Comparison of ENCODE assay signal across 7 cellular contexts in the genomic region with DNA sequence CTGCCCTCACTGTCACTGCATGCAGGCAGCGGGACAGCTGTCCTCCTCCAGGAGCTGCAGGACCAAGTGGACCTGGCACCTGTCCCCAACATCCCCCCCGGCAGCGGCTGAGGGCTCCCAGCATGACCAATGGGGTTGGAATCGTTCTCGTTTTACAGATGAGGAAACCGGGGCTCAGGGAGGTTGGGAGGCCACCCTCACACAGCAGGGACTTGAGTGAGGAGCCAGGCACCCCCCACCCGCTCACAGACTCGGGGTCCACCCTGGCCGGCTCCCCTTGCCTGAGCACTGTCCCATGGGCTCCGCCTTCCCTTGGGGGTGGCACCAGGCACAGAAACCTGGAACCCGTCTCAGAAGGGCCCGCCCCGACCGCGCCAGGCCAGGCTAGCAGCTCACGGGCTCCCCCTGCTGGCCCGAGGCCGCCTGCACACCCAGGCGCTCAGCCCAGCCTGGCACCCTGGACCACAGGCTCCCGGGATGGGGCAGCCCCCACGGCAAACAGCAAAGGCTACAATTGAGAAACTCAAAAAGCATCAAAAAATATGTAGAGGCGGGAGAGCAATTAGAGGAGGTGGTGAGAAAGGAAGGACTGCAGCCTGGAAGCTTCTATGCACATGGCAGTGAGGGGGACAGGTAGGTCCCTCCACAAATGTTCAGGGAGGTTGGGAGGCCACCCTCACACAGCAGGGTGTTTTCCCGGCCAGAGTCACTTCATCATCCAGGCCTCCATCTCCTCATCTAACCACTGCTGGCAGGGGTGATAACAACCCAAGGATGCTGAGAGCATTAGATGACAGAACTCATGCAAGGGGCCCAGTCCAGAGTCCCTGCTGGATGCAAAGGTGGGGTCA. TPM values are rescaled to one million over a fixed set of nuclear protein-coding genes. Genes with fewer than 3 reads are reported as not detected.
DNase-seq lines count a peak whose midpoint lies in the region; ATAC-seq and TF ChIP-seq lines count a peak whose summit lies in the region.

No MANE protein-coding gene starts in this region.

- H3K27ac ChIP-seq in PC-3 (ENCODE audit: low read length) (no peak overlapping the region), tibial artery (no peak overlapping the region)

- H3K27ac Mint-ChIP-seq in activated T-cell treated with anti-CD3 and anti-CD28 coated beads, Interleukin-2, amount 50 U/mL, for 72 hours = no peak overlapping the region

- H3K9ac ChIP-seq in PC-3 (ENCODE audit: low read length) = no peak overlapping the region

- H3K4me3 ChIP-seq in PC-3 (ENCODE audit: low read length) = peak overlapping the region; percentile 36; the same call in 1 of the 2 replicates
- H3K4me3 ChIP-seq in tibial artery = no peak overlapping the region

- H3K36me3 ChIP-seq in PC-3 (ENCODE audit: low read depth, low read length) (no peaks in the 10 kb centered on the region), tibial artery (peaks cover 0 to 15% (median 0%) of the 10 kb centered on the region in 3 donors)

- no peaks in the 10 kb centered on the region for H3F3A ChIP-seq in PC-3 (ENCODE audit: low read length, unreplicated experiment)

- peak overlapping the region; percentile 66 for H3K4me2 ChIP-seq in PC-3 (ENCODE audit: low read length)

- CTCF ChIA-PET in GM10248 (lab: Yijun Ruan, JAX) = interaction anchor here (0.6 to 7.7 kb wide), 23 partner anchors 10 to 404 kb away, joined by 3 to 135 read pairs (median 4); a partner anchor contains a TSS
- CTCF ChIA-PET in PC-3 (lab: Charles Lee) = interaction anchor here (0.6 to 0.8 kb wide), 2 partner anchors 153 to 321 kb away, joined by 4 to 5 read pairs; no protein-coding TSS in a partner anchor

- H3K27me3 ChIP-seq in PC-3 (ENCODE audit: low read length) = no peaks in the 10 kb centered on the region
- H3K27me3 ChIP-seq in tibial artery = no peaks in the 10 kb centered on the region

- DNase-seq in GM10248 (ENCODE audit: extremely low spot score) = peak; percentile 94
- peak; percentile 76 for DNase-seq in PC-3
- peak; percentile 68 to 84 for DNase-seq in activated T-cell treated with anti-CD3 and anti-CD28 coated beads, Interleukin-2, amount 50 U/mL, for 72 hours
- peak; percentile 8 for DNase-seq in fibroblast of the conjunctiva (ENCODE audit: low read depth)
- DNase-seq in omental fat pad (ENCODE audit: low spot score) = peak; percentile 32
- peak; percentile 51 to 72 for DNase-seq in tibial artery

- no peaks in the 10 kb centered on the region for H3K36me3 Mint-ChIP-seq in activated T-cell treated with anti-CD3 and anti-CD28 coated beads, Interleukin-2, amount 50 U/mL, for 72 hours (ENCODE audit: insufficient read depth in 2 of 2)

- BruUV-seq in PC-3 (replicated peaks; lab: Mats Ljungman, UMichigan) = no TSS peak

- H3K9me2 ChIP-seq in PC-3 (replicated peaks; ENCODE audit: low read length) = no peaks in the 10 kb centered on the region

- H3K4me3 Mint-ChIP-seq in activated T-cell treated with anti-CD3 and anti-CD28 coated beads, Interleukin-2, amount 50 U/mL, for 72 hours = no peak overlapping the region

- ATAC-seq in HG03066 (IDR thresholded peaks at IDR 0.05; ENCODE audit: low read depth, unreplicated experiment) = peak; percentile 75
- peak; percentile 96 for ATAC-seq in PC-3
- ATAC-seq in activated T-cell treated with anti-CD3 and anti-CD28 coated beads, Interleukin-2, amount 50 U/mL, for 72 hours (replicated peaks in 1 of 2) = peak; percentile 90 to 93
- ATAC-seq in omental fat pad (ENCODE audit: low FRiP score) = peak; percentile 83

- no peaks in the 10 kb centered on the region for H3K79me2 ChIP-seq in PC-3 (ENCODE audit: low read length)

- intact Hi-C loops in PC-3 (cut with micrococcal nuclease) (loop anchor here (2.0 to 5.0 kb wide), 2 partner anchors 152 to 316 kb away; a partner anchor contains a TSS), tibial artery (cut with DNase I; ENCODE audit: low total_unique reads) (loop anchor here (10.0 kb wide), 1 partner anchor 318 kb away; a partner anchor contains a TSS)

- no peaks in the 10 kb centered on the region for H3K9me3 Mint-ChIP-seq in activated T-cell treated with anti-CD3 and anti-CD28 coated beads, Interleukin-2, amount 50 U/mL, for 72 hours

- H3K9me3 ChIP-seq in PC-3 (ENCODE audit: low read length) (no peaks in the 10 kb centered on the region), tibial artery (no peaks in the 10 kb centered on the region)

- POLR2A ChIA-PET in GM10248 (lab: Yijun Ruan, JAX) (no interaction called here), PC-3 (lab: Charles Lee; ENCODE audit: unreplicated experiment) (no interaction called here)

- TF ChIP-seq CTCF in GM10248 (IDR thresholded peaks at IDR 0.05; ENCODE audit: control extremely low read depth, extremely low read depth, low read depth, missing control alignments) = peak; percentile 97
- peak; percentile 99 for TF ChIP-seq CTCF in PC-3 (conservative IDR thresholded peaks at IDR 0.05; ENCODE audit: low read depth, low read length)
- TF ChIP-seq CTCF in omental fat pad (IDR thresholded peaks at IDR 0.05) = peak in 2 of 3 donors; percentile 34 to 88
- peak; percentile 95 to 100 for TF ChIP-seq CTCF in tibial artery (IDR thresholded peaks at IDR 0.05)

- peak overlapping the region; percentile 60; the same call in 1 of the 2 replicates for H2AFZ ChIP-seq in PC-3 (ENCODE audit: low read length)

- H4K20me1 ChIP-seq in PC-3 (ENCODE audit: low read length) = no peaks in the 10 kb centered on the region

- H3K4me1 Mint-ChIP-seq in activated T-cell treated with anti-CD3 and anti-CD28 coated beads, Interleukin-2, amount 50 U/mL, for 72 hours (ENCODE audit: low read depth) = peaks cover 11% of the 10 kb centered on the region

- H3K4me1 ChIP-seq in PC-3 (ENCODE audit: insufficient read depth, low read length) (no peaks in the 10 kb centered on the region), tibial artery (peaks cover 0 to 15% (median 8%) of the 10 kb centered on the region in 4 donors)

- no peaks in the 10 kb centered on the region for H3K27me3 Mint-ChIP-seq in activated T-cell treated with anti-CD3 and anti-CD28 coated beads, Interleukin-2, amount 50 U/mL, for 72 hours (ENCODE audit: low read depth)

RNA-seq across cellular contexts. Expression of a gene that starts 12.8 kb away (rescaled TPM):
- 71.4 and 77.1 TPM in 2 replicates for total RNA-seq in PC-3 (2014; rRNA removed)
- 10 to 100 TPM; 17.4 to 18.4 TPM for total RNA-seq in activated T-cell treated with anti-CD3 and anti-CD28 coated beads, Interleukin-2, amount 50 U/mL, for 72 hours
- total RNA-seq in omental fat pad = 10 to 100 TPM; 13.8 to 40.9 (median 26.2) TPM

RNA-seq across cellular contexts. Expression of a gene that starts 32.9 kb away (rescaled TPM):
- total RNA-seq in PC-3 (2014; rRNA removed) = 543 and 557 TPM in 2 replicates
- 100 to 1,000 TPM; 246 to 256 TPM for total RNA-seq in activated T-cell treated with anti-CD3 and anti-CD28 coated beads, Interleukin-2, amount 50 U/mL, for 72 hours
- 100 to 1,000 TPM in 2 of 4 donors, 10 to 100 TPM in 2; 73.0 to 174 (median 135) TPM for total RNA-seq in omental fat pad

RNA-seq across cellular contexts. Expression of a gene that starts 53.5 kb away (rescaled TPM):
- total RNA-seq in PC-3 (2014; rRNA removed) (2.1 and 2.4 TPM in 2 replicates), omental fat pad (100 to 1,000 TPM in 1 of 4 donors, 10 to 100 TPM in 3; 35.0 to 101 (median 45.6) TPM)
- 100 to 1,000 TPM; 158 to 164 TPM for total RNA-seq in activated T-cell treated with anti-CD3 and anti-CD28 coated beads, Interleukin-2, amount 50 U/mL, for 72 hours

Comparison
In these comparisons a context has a peak if more than half of its experiments do, and no peak if none do; other contexts are left out.
1. DNase-seq: peak in every context shown above with its lines; median percentile 94 in GM10248; 76 in PC-3; 76 in activated T-cell treated with anti-CD3 and anti-CD28 coated beads, Interleukin-2, amount 50 U/mL, for 72 hours; 62 in tibial artery; 32 in omental fat pad; 8 in fibroblast of the conjunctiva.
2. RNA of a gene that starts 53.5 kb away (total RNA-seq): 158 to 164 TPM in activated T-cell treated with anti-CD3 and anti-CD28 coated beads, Interleukin-2, amount 50 U/mL, for 72 hours and 35.0 to 101 TPM in omental fat pad; 2.1 to 2.4 TPM in PC-3; every median in the first group is over 10 times any median in the second.
3. Peak in every context shown above with its lines, with median percentiles within 50 percentile points of each other: CTCF ChIP-seq and ATAC-seq.